ENCODE assay signal across 1 cellular context in the genomic region with DNA sequence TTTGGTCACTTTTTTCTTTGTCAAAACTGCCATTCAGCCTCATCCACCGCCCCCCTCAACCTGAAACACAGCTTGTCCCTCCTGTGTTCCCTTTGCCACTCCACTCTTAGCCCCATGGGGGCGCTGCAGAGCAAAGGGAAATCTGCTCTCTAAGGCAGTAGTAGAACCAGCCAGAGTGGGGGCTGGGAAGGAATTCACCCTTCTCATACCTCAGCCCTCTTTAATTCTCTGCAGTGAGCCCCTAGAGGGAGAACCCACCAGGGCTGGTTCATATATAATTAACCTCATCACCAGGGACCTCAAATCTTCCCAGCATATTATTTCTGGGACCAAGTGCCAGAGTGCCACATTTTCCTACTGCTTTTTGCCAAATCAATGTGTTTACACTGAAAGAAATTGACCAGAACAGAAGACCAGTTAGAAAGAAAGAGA.
TF ChIP-seq lines count a peak whose summit lies in the region.

No MANE protein-coding gene starts in this region.

TF ChIP-seq in HEK293, 187 proteins besides CTCF, POLR2A, EP300 and RAD21 (continued from another document and continues in another):
- TF ChIP-seq PRDM1 (tag by site-specific recombination; IDR thresholded peaks at IDR 0.05) (peak; percentile 16; the same call in 1 of the 2 replicates), ZBTB8A (tag by site-specific recombination; IDR thresholded peaks at IDR 0.05) (peak; percentile 35; the same call in 1 of the 2 replicates), ZNF596 (tag by site-specific recombination; IDR thresholded peaks at IDR 0.05) (no peak), ZNF830 (tag by site-specific recombination; IDR thresholded peaks at IDR 0.05; ENCODE audit: low read depth) (no peak), ZNF501 (tag by site-specific recombination; IDR thresholded peaks at IDR 0.05) (no peak), OSR2 (tag by site-specific recombination; IDR thresholded peaks at IDR 0.05) (no peak), BCL6B (tag by site-specific recombination; IDR thresholded peaks at IDR 0.05) (no peak), ZNF292 (tag by site-specific recombination; IDR thresholded peaks at IDR 0.05; ENCODE audit: borderline replicate concordance, low read depth) (no peak), ZNF362 (tag by site-specific recombination; IDR thresholded peaks at IDR 0.05) (no peak), SCRT2 (tag by site-specific recombination; IDR thresholded peaks at IDR 0.05) (no peak), ZNF610 (tag by site-specific recombination; IDR thresholded peaks at IDR 0.05; ENCODE audit: borderline replicate concordance) (no peak), ZIC2 (tag by site-specific recombination; IDR thresholded peaks at IDR 0.05) (no peak), ZNF341 (tag by site-specific recombination; IDR thresholded peaks at IDR 0.05; ENCODE audit: low read depth) (peak; percentile 57), AEBP2 (tag by site-specific recombination; IDR thresholded peaks at IDR 0.05; ENCODE audit: borderline replicate concordance) (no peak), WT1 (tag by site-specific recombination; IDR thresholded peaks at IDR 0.05) (no peak), ZNF776 (tag by site-specific recombination; IDR thresholded peaks at IDR 0.05; ENCODE audit: borderline replicate concordance) (no peak), ZNF624 (tag by site-specific recombination; IDR thresholded peaks at IDR 0.05) (no peak), KLF10 (tag by site-specific recombination; IDR thresholded peaks at IDR 0.05) (no peak), ZNF391 (tag by site-specific recombination; IDR thresholded peaks at IDR 0.05; ENCODE audit: borderline replicate concordance, low read depth) (no peak), ZNF2 (tag by site-specific recombination; IDR thresholded peaks at IDR 0.05) (0 out of 2 replicates have a peak, but pooled peaks have one; percentile 47), ZNF169 (tag by site-specific recombination; IDR thresholded peaks at IDR 0.05) (no peak), ZNF555 (tag by site-specific recombination; conservative IDR thresholded peaks at IDR 0.05) (no peak), KLF1 (tag by site-specific recombination; IDR thresholded peaks at IDR 0.05) (no peak), ZNF660 (tag by site-specific recombination; IDR thresholded peaks at IDR 0.05) (peak; percentile 71; the same call in 1 of the 2 replicates), ZNF10 (tag by site-specific recombination; IDR thresholded peaks at IDR 0.05) (no peak), SALL2 (tag by site-specific recombination; IDR thresholded peaks at IDR 0.05; ENCODE audit: borderline replicate concordance) (no peak), ZNF529 (tag by site-specific recombination; IDR thresholded peaks at IDR 0.05; ENCODE audit: insufficient replicate concordance) (no peak), ZFP69B (tag by site-specific recombination; IDR thresholded peaks at IDR 0.05) (0 out of 2 replicates have a peak, but pooled peaks have one; percentile 10), ZNF350 (tag by site-specific recombination; IDR thresholded peaks at IDR 0.05) (no peak), ZBTB20 (tag by site-specific recombination; IDR thresholded peaks at IDR 0.05) (no peak), ZSCAN5A (tag by site-specific recombination; IDR thresholded peaks at IDR 0.05) (no peak), ZNF132 (tag by site-specific recombination; IDR thresholded peaks at IDR 0.05; ENCODE audit: borderline replicate concordance) (no peak), ZNF148 (tag by site-specific recombination; IDR thresholded peaks at IDR 0.05; ENCODE audit: borderline replicate concordance) (no peak), ZNF692 (tag by site-specific recombination; IDR thresholded peaks at IDR 0.05) (0 out of 2 replicates have a peak, but pooled peaks have one; percentile 14), ZNF777 (tag by site-specific recombination; IDR thresholded peaks at IDR 0.05; ENCODE audit: borderline replicate concordance) (no peak), BCL11A (tag by site-specific recombination; IDR thresholded peaks at IDR 0.05; ENCODE audit: low read depth) (no peak), GFI1B (tag by site-specific recombination; IDR thresholded peaks at IDR 0.05) (no peak), SCRT1 (tag by site-specific recombination; IDR thresholded peaks at IDR 0.05; ENCODE audit: borderline replicate concordance) (no peak), ZSCAN23 (tag by site-specific recombination; IDR thresholded peaks at IDR 0.05) (no peak), ZNF654 (tag by site-specific recombination; IDR thresholded peaks at IDR 0.05; ENCODE audit: low read depth) (peak; percentile 59)
- TF ChIP-seq, protein P1, sequence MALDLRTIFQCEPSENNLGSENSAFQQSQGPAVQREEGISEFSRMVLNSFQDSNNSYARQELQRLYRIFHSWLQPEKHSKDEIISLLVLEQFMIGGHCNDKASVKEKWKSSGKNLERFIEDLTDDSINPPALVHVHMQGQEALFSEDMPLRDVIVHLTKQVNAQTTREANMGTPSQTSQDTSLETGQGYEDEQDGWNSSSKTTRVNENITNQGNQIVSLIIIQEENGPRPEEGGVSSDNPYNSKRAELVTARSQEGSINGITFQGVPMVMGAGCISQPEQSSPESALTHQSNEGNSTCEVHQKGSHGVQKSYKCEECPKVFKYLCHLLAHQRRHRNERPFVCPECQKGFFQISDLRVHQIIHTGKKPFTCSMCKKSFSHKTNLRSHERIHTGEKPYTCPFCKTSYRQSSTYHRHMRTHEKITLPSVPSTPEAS (tag by site-specific recombination; IDR thresholded peaks at IDR 0.05): no peak
- TF ChIP-seq, protein P2, sequence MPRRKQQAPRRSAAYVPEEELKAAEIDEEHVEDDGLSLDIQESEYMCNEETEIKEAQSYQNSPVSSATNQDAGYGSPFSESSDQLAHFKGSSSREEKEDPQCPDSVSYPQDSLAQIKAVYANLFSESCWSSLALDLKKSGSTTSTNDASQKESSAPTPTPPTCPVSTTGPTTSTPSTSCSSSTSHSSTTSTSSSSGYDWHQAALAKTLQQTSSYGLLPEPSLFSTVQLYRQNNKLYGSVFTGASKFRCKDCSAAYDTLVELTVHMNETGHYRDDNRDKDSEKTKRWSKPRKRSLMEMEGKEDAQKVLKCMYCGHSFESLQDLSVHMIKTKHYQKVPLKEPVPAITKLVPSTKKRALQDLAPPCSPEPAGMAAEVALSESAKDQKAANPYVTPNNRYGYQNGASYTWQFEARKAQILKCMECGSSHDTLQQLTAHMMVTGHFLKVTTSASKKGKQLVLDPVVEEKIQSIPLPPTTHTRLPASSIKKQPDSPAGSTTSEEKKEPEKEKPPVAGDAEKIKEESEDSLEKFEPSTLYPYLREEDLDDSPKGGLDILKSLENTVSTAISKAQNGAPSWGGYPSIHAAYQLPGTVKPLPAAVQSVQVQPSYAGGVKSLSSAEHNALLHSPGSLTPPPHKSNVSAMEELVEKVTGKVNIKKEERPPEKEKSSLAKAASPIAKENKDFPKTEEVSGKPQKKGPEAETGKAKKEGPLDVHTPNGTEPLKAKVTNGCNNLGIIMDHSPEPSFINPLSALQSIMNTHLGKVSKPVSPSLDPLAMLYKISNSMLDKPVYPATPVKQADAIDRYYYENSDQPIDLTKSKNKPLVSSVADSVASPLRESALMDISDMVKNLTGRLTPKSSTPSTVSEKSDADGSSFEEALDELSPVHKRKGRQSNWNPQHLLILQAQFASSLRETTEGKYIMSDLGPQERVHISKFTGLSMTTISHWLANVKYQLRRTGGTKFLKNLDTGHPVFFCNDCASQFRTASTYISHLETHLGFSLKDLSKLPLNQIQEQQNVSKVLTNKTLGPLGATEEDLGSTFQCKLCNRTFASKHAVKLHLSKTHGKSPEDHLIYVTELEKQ (tag by site-specific recombination; IDR thresholded peaks at IDR 0.05; ENCODE audit: borderline replicate concordance): no peak
- TF ChIP-seq, protein P3, sequence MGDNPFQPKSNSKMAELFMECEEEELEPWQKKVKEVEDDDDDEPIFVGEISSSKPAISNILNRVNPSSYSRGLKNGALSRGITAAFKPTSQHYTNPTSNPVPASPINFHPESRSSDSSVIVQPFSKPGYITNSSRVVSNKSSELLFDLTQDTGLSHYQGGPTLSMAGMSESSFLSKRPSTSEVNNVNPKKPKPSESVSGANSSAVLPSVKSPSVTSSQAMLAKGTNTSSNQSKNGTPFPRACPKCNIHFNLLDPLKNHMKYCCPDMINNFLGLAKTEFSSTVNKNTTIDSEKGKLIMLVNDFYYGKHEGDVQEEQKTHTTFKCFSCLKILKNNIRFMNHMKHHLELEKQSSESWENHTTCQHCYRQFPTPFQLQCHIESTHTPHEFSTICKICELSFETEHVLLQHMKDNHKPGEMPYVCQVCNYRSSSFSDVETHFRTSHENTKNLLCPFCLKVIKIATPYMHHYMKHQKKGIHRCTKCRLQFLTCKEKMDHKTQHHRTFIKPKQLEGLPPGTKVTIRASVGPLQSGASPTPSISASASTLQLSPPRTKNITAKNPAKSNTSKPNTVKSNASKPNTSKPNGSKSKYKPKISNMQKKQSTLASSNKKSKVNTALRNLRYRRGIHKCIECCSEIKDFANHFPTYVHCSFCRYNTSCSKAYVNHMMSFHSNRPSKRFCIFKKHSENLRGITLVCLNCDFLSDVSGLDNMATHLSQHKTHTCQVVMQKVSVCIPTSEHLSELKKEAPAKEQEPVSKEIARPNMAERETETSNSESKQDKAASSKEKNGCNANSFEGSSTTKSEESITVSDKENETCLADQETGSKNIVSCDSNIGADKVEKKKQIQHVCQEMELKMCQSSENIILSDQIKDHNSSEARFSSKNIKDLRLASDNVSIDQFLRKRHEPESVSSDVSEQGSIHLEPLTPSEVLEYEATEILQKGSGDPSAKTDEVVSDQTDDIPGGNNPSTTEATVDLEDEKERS (tag by site-specific recombination; IDR thresholded peaks at IDR 0.05): no peak
